15 cellular contexts compared by ENCODE assay signal in genomic region chr13:110428281-110428680, GRCh38.
DNase-seq lines count a peak whose midpoint lies in the region; ATAC-seq and TF ChIP-seq lines count a peak whose summit lies in the region.
"Had no signal": no experiment of that assay in that cellular context is flagged by ENCODE, and none has a peak within 500 bp of the region (broad histone marks: within the 10 kb centered on the region; RNA-seq: fewer than 3 reads in every experiment).

No MANE protein-coding gene starts in this region.

- no peak overlapping the region for H3K4me3 ChIP-seq in cardiac muscle cell
- H3K4me3 ChIP-seq in neuronal stem cell (ENCODE audit: low read length in 2 of 2), result no peak overlapping the region
- no peak overlapping the region for H3K4me3 ChIP-seq in smooth muscle cell

- CTCF ChIA-PET in activated naive CD4-positive, alpha-beta T cell treated with anti-CD3 and anti-CD28 coated beads, Interleukin-2, amount 10 ng/mL, durations not matched to agents 7 days and 5 days (lab: Charles Lee), result interaction anchor here (1.0 kb wide), 1 partner anchor 17 kb away, joined by 4 read pairs; no protein-coding TSS in a partner anchor

- H2BK15ac ChIP-seq in neuronal stem cell (ENCODE audit: low read length), result no peak overlapping the region

- no peak for DNase-seq in cardiac muscle cell (ENCODE audit: low read depth in 1 of 2, low spot score in 1 of 2)
- DNase-seq in left cardiac atrium, result no peak
- no peak for DNase-seq in neuronal stem cell (ENCODE audit: low spot score)
- DNase-seq in smooth muscle cell (lab: John Stamatoyannopoulos, UW; ENCODE audit: unreplicated experiment), result no peak
- DNase-seq in ecto neural progenitor cell (ENCODE audit: low spot score), result no peak
- DNase-seq in activated naive CD4-positive, alpha-beta T cell treated with anti-CD3 and anti-CD28 coated beads, Interleukin-2, amount 10 ng/mL, durations not matched to agents 7 days and 5 days, result no peak
- no peak for DNase-seq in activated naive CD4-positive, alpha-beta T cell treated with anti-CD3 and anti-CD28 coated beads, Interleukin-2, amount 50 U/mL, for 72 hours (ENCODE audit: low spot score in 2 of 2)
- DNase-seq in NCI-H187 treated with DMSO at 0.1 percent for 48 hours (lab: John Stamatoyannopoulos, UW), result no peak
- DNase-seq: CD8-positive, alpha-beta T cell; COR-L47; GF-D8 had no signal

- H2BK12ac ChIP-seq in neuronal stem cell (ENCODE audit: low read length), result no peak overlapping the region

- no peak overlapping the region for H3K14ac ChIP-seq in neuronal stem cell (ENCODE audit: low read length)

- no peaks in the 10 kb centered on the region for H3K9me3 ChIP-seq in cardiac muscle cell (ENCODE audit: low read depth)
- H3K9me3 ChIP-seq in neuronal stem cell (replicated peaks in 1 of 2; ENCODE audit: control insufficient read depth in 2 of 2, insufficient read depth in 1 of 2, low read depth in 1 of 2, low read length in 2 of 2), result no peaks in the 10 kb centered on the region
- no peaks in the 10 kb centered on the region for H3K9me3 ChIP-seq in smooth muscle cell (replicated peaks; ENCODE audit: low read depth)

- peaks cover 77% of the 10 kb centered on the region for H3F3A ChIP-seq in smooth muscle cell (ENCODE audit: low read depth)

- H2AFZ ChIP-seq in neuronal stem cell (ENCODE audit: low read length) (no peak overlapping the region), smooth muscle cell (ENCODE audit: low read depth) (no peak overlapping the region)

- no peaks in the 10 kb centered on the region for H3K4me1 Mint-ChIP-seq in activated naive CD4-positive, alpha-beta T cell treated with anti-CD3 and anti-CD28 coated beads, Interleukin-2, amount 10 ng/mL, durations not matched to agents 7 days and 5 days
- H3K4me1 Mint-ChIP-seq: CD14-positive monocyte had no signal

- H3K4me2 ChIP-seq in neuronal stem cell (ENCODE audit: insufficient read depth, low read length, poor library complexity, severe bottlenecking), result no peak overlapping the region
- H3K4me2 ChIP-seq in smooth muscle cell, result no peak overlapping the region

- no peak overlapping the region for H4K8ac ChIP-seq in neuronal stem cell (ENCODE audit: low read depth, low read length)

- H3K4me3 Mint-ChIP-seq in activated naive CD4-positive, alpha-beta T cell treated with anti-CD3 and anti-CD28 coated beads, Interleukin-2, amount 10 ng/mL, durations not matched to agents 7 days and 5 days, result no peak overlapping the region
- H3K4me3 Mint-ChIP-seq: CD14-positive monocyte; CD8-positive, alpha-beta T cell had no signal

- H3K23ac ChIP-seq in neuronal stem cell (ENCODE audit: low read depth, low read length, poor library complexity), result peak overlapping the region; percentile 25

- ATAC-seq in left cardiac atrium, result no peak
- ATAC-seq in activated naive CD4-positive, alpha-beta T cell treated with anti-CD3 and anti-CD28 coated beads, Interleukin-2, amount 50 U/mL, for 72 hours, result no peak
- ATAC-seq: CD8-positive, alpha-beta T cell; HCT116 had no signal

- no peak overlapping the region for H3K18ac ChIP-seq in neuronal stem cell (ENCODE audit: low read length)

- no peaks in the 10 kb centered on the region for H3K9me3 Mint-ChIP-seq in activated naive CD4-positive, alpha-beta T cell treated with anti-CD3 and anti-CD28 coated beads, Interleukin-2, amount 10 ng/mL, durations not matched to agents 7 days and 5 days
- H3K9me3 Mint-ChIP-seq in activated naive CD4-positive, alpha-beta T cell treated with anti-CD3 and anti-CD28 coated beads, Interleukin-2, amount 50 U/mL, for 72 hours, result no peaks in the 10 kb centered on the region
- H3K9me3 Mint-ChIP-seq: CD8-positive, alpha-beta T cell had no signal

- H3K4me1 ChIP-seq in cardiac muscle cell (ENCODE audit: low read depth) (peaks cover 5% of the 10 kb centered on the region), neuronal stem cell (ENCODE audit: control insufficient read depth in 2 of 2, insufficient read depth in 1 of 2, low read depth in 1 of 2, low read length in 2 of 2) (peaks cover 0 to 3% of the 10 kb centered on the region in 2 donors), smooth muscle cell (ENCODE audit: low read depth) (peaks cover 14% of the 10 kb centered on the region)

- H2AK5ac ChIP-seq in neuronal stem cell (ENCODE audit: low read depth, low read length), result no peak overlapping the region

- peaks cover 44% of the 10 kb centered on the region for H3K79me2 ChIP-seq in smooth muscle cell (ENCODE audit: low read depth)

- H3K27me3 Mint-ChIP-seq in activated naive CD4-positive, alpha-beta T cell treated with anti-CD3 and anti-CD28 coated beads, Interleukin-2, amount 10 ng/mL, durations not matched to agents 7 days and 5 days, result peaks cover 72% of the 10 kb centered on the region

- H3K27ac Mint-ChIP-seq in activated naive CD4-positive, alpha-beta T cell treated with anti-CD3 and anti-CD28 coated beads, Interleukin-2, amount 10 ng/mL, durations not matched to agents 7 days and 5 days, result no peak overlapping the region
- H3K27ac Mint-ChIP-seq in activated naive CD4-positive, alpha-beta T cell treated with anti-CD3 and anti-CD28 coated beads, Interleukin-2, amount 50 U/mL, for 72 hours, result no peak overlapping the region
- H3K27ac Mint-ChIP-seq: CD14-positive monocyte; CD8-positive, alpha-beta T cell had no signal

- intact Hi-C loops in left cardiac atrium (cut with DNase I), result no loop called here

- H3K36me3 ChIP-seq in cardiac muscle cell, result peaks cover 10% of the 10 kb centered on the region
- H3K36me3 ChIP-seq in neuronal stem cell (replicated peaks in 1 of 2; ENCODE audit: control insufficient read depth in 2 of 2, insufficient read depth in 2 of 2, low read length in 2 of 2), result peaks cover 22 to 91% of the 10 kb centered on the region in 2 donors
- H3K36me3 ChIP-seq in smooth muscle cell (ENCODE audit: low read depth), result peaks cover 49% of the 10 kb centered on the region

- peaks cover 5% of the 10 kb centered on the region for H4K20me1 ChIP-seq in smooth muscle cell (ENCODE audit: low read depth)

- no peak overlapping the region for H4K91ac ChIP-seq in neuronal stem cell (ENCODE audit: low read depth, low read length, poor library complexity)

- H3K9ac ChIP-seq in neuronal stem cell (ENCODE audit: low read depth, low read length, poor library complexity) (no peak overlapping the region), smooth muscle cell (ENCODE audit: low read depth) (no peak overlapping the region)

- H3K36me3 Mint-ChIP-seq in activated naive CD4-positive, alpha-beta T cell treated with anti-CD3 and anti-CD28 coated beads, Interleukin-2, amount 10 ng/mL, durations not matched to agents 7 days and 5 days, result no peaks in the 10 kb centered on the region
- no peaks in the 10 kb centered on the region for H3K36me3 Mint-ChIP-seq in activated naive CD4-positive, alpha-beta T cell treated with anti-CD3 and anti-CD28 coated beads, Interleukin-2, amount 50 U/mL, for 72 hours
- H3K36me3 Mint-ChIP-seq: CD14-positive monocyte; CD8-positive, alpha-beta T cell had no signal

- peak overlapping the region; percentile 22 for H3K27ac ChIP-seq in cardiac muscle cell
- no peak overlapping the region for H3K27ac ChIP-seq in neuronal stem cell (replicated peaks; ENCODE audit: low read length)
- H3K27ac ChIP-seq in smooth muscle cell (ENCODE audit: low read depth), result peak overlapping the region; percentile 92
- H3K27ac ChIP-seq: 22Rv1, HL-60 had no signal

- H2BK5ac ChIP-seq in neuronal stem cell (ENCODE audit: low read length), result no peak overlapping the region

- WGBS in neuronal stem cell (ENCODE audit: extremely low coverage in 2 of 2, insufficient read length in 2 of 2, insufficient replicate concordance in 1 of 2), 2 donors, result no CpG with 5 or more reads among the region's 12 CpGs
- WGBS in smooth muscle cell (ENCODE audit: low lambda C conversion rate), result 98% methylated on average over 12 of the region's 12 CpGs

- H3K4ac ChIP-seq in neuronal stem cell (ENCODE audit: low read length), result no peak overlapping the region

- TF ChIP-seq CTCF in cardiac muscle cell (IDR thresholded peaks at IDR 0.05; ENCODE audit: low read depth, low read length) (no peak), smooth muscle cell (IDR thresholded peaks at IDR 0.05; ENCODE audit: borderline replicate concordance, insufficient read depth, poor library complexity, severe bottlenecking) (no peak)

- H3K79me1 ChIP-seq in neuronal stem cell (ENCODE audit: low read depth, low read length), result peaks cover 3% of the 10 kb centered on the region

- H3K27me3 ChIP-seq in cardiac muscle cell, result no peaks in the 10 kb centered on the region
- no peaks in the 10 kb centered on the region for H3K27me3 ChIP-seq in neuronal stem cell (ENCODE audit: control insufficient read depth in 3 of 3, insufficient read depth in 3 of 3, low read depth in 1 of 3, low read length in 3 of 3)
- no peaks in the 10 kb centered on the region for H3K27me3 ChIP-seq in smooth muscle cell (ENCODE audit: low read depth)

- H2BK120ac ChIP-seq in neuronal stem cell (ENCODE audit: low read depth, low read length), result no peak overlapping the region
